Comparison of ENCODE assay signal across 11 cellular contexts in genomic region chr6:101083533-101084172, GRCh38.
A peak's percentile ranks its signal among the peaks of the same experiment; 100 is the strongest.
DNase-seq lines count a peak whose midpoint lies in the region; FAIRE-seq and TF ChIP-seq lines count a peak whose summit lies in the region.
"Had no signal": no experiment of that assay in that cellular context is flagged by ENCODE, and none has a peak within 500 bp of the region (broad histone marks: within the 10 kb centered on the region; RNA-seq: fewer than 3 reads in every experiment).

No MANE protein-coding gene starts in this region.

- no peaks in the 10 kb centered on the region for H3K79me2 ChIP-seq in GM23248 (ENCODE audit: insufficient read depth)
- no peaks in the 10 kb centered on the region for H3K79me2 ChIP-seq in neural progenitor cell (ENCODE audit: low read depth)

- H3K27me3 ChIP-seq in GM23248 (replicated peaks; ENCODE audit: insufficient read depth) (no peaks in the 10 kb centered on the region), neural progenitor cell (no peaks in the 10 kb centered on the region)

- no peaks in the 10 kb centered on the region for H3K9me3 Mint-ChIP-seq in neural progenitor cell
- no peaks in the 10 kb centered on the region for H3K9me3 Mint-ChIP-seq in activated T-helper 2 cell treated with anti-CD3 and anti-CD28 coated beads, Interferon-gamma antibody, Interleukin-2, Interleukin-4, amounts not matched to agents 10 μg/mL and 5 μg/mL and 100 μg/mL, durations not matched to agents 14 hours and 24 hours and 36 hours

- WGBS in GM23248 (ENCODE audit: low coverage in 1 of 2, low lambda C conversion rate in 2 of 2, missing lambda C conversion rate in 2 of 2), 2 experiments, result 5 to 9% methylated on average over 3 of the region's 3 CpGs

- H3K4me3 Mint-ChIP-seq in neural progenitor cell, result no peak overlapping the region
- H3K4me3 Mint-ChIP-seq in activated T-helper 2 cell treated with anti-CD3 and anti-CD28 coated beads, Interferon-gamma antibody, Interleukin-2, Interleukin-4, amounts not matched to agents 10 μg/mL and 5 μg/mL and 100 μg/mL, durations not matched to agents 14 hours and 24 hours and 36 hours (ENCODE audit: low read depth), result no peak overlapping the region

- H3F3A ChIP-seq in GM23248 (ENCODE audit: insufficient read depth), result 0 out of 2 replicates have a peak, but pooled peaks cover 8% of the 10 kb centered on the region
- H3F3A ChIP-seq in neural progenitor cell (ENCODE audit: low read depth), result peaks cover 12% of the 10 kb centered on the region

- H4K20me1 ChIP-seq in GM23248 (ENCODE audit: insufficient read depth) (no peaks in the 10 kb centered on the region), neural progenitor cell (ENCODE audit: low read depth) (no peaks in the 10 kb centered on the region)

- H3K4me2 ChIP-seq in GM23248 (ENCODE audit: unreplicated experiment) (peak overlapping the region; percentile 5), neural progenitor cell (peak overlapping the region; percentile 22)

- no peak overlapping the region for H3K27ac Mint-ChIP-seq in neural progenitor cell
- H3K27ac Mint-ChIP-seq in activated T-helper 2 cell treated with anti-CD3 and anti-CD28 coated beads, Interferon-gamma antibody, Interleukin-2, Interleukin-4, amounts not matched to agents 10 μg/mL and 5 μg/mL and 100 μg/mL, durations not matched to agents 14 hours and 24 hours and 36 hours, result no peak overlapping the region

- H3K4me3 ChIP-seq in GM23248, result no peak overlapping the region
- no peak overlapping the region for H3K4me3 ChIP-seq in neural progenitor cell

- H3K9ac ChIP-seq in GM23248 (no peak overlapping the region), neural progenitor cell (no peak overlapping the region)

- no peak overlapping the region for H2AFZ ChIP-seq in GM23248
- H2AFZ ChIP-seq in neural progenitor cell (replicated peaks), result peak overlapping the region; percentile 84

- in situ Hi-C loops in GM23248 (cut with MboI), result no loop called here

- no peaks in the 10 kb centered on the region; the same call in 1 of the 2 replicates for H3K9me2 ChIP-seq in GM23248 (ENCODE audit: insufficient read depth)

- H3K27me3 Mint-ChIP-seq in neural progenitor cell (ENCODE audit: insufficient read depth, low read depth), result no peaks in the 10 kb centered on the region
- H3K27me3 Mint-ChIP-seq in activated T-helper 2 cell treated with anti-CD3 and anti-CD28 coated beads, Interferon-gamma antibody, Interleukin-2, Interleukin-4, amounts not matched to agents 10 μg/mL and 5 μg/mL and 100 μg/mL, durations not matched to agents 14 hours and 24 hours and 36 hours (ENCODE audit: low read depth), result no peaks in the 10 kb centered on the region

- H3K4me1 Mint-ChIP-seq in neural progenitor cell, result no peaks in the 10 kb centered on the region
- H3K4me1 Mint-ChIP-seq in activated T-helper 2 cell treated with anti-CD3 and anti-CD28 coated beads, Interferon-gamma antibody, Interleukin-2, Interleukin-4, amounts not matched to agents 10 μg/mL and 5 μg/mL and 100 μg/mL, durations not matched to agents 14 hours and 24 hours and 36 hours (ENCODE audit: low read depth), result no peaks in the 10 kb centered on the region

- intact Hi-C loops in activated T-helper 2 cell treated with anti-CD3 and anti-CD28 coated beads, Interferon-gamma antibody, Interleukin-2, Interleukin-4, amounts not matched to agents 10 μg/mL and 5 μg/mL and 100 μg/mL, durations not matched to agents 14 hours and 24 hours and 36 hours (cut with micrococcal nuclease), result no loop called here

- TF ChIP-seq CTCF in neural progenitor cell (IDR thresholded peaks at IDR 0.05), result no peak

- peak; percentile 35 for FAIRE-seq in endometrium (lab: Jason Lieb, UNC)

- H3K9me3 ChIP-seq in GM23248 (ENCODE audit: low read depth) (no peaks in the 10 kb centered on the region), neural progenitor cell (ENCODE audit: low read depth) (no peaks in the 10 kb centered on the region)

- DNase-seq in GM23248 (peak; percentile 80), NCI-H226 (peak; percentile 94), neural progenitor cell (ENCODE audit: low spot score) (peak; percentile 3), NCI-H446 treated with DMSO at 0.1 percent for 48 hours (lab: John Stamatoyannopoulos, UW) (no peak), SK-N-DZ (ENCODE audit: low spot score) (no peak)
- no peak for DNase-seq in activated T-helper 2 cell treated with anti-CD3 and anti-CD28 coated beads, Interferon-gamma antibody, Interleukin-2, Interleukin-4, amounts not matched to agents 10 μg/mL and 5 μg/mL and 100 μg/mL, durations not matched to agents 14 hours and 24 hours and 36 hours (ENCODE audit: low spot score)
- no peak for DNase-seq in activated CD4-positive, alpha-beta T cell treated with anti-CD3 and anti-CD28 coated beads, Interleukin-2, amount 50 U/mL, for 48 hours
- DNase-seq: activated CD8-positive, alpha-beta memory T cell treated with anti-CD3 and anti-CD28 coated beads, Interleukin-2, amount 50 U/mL, for 48 hours; Kasumi-1; NCI-H510A treated with DMSO at 0.1 percent for 48 hours had no signal

- H3K4me1 ChIP-seq in GM23248 (ENCODE audit: insufficient read depth) (peaks cover 17% of the 10 kb centered on the region), neural progenitor cell (peaks cover 37% of the 10 kb centered on the region)

- H3K36me3 Mint-ChIP-seq in neural progenitor cell, result no peaks in the 10 kb centered on the region
- H3K36me3 Mint-ChIP-seq in activated T-helper 2 cell treated with anti-CD3 and anti-CD28 coated beads, Interferon-gamma antibody, Interleukin-2, Interleukin-4, amounts not matched to agents 10 μg/mL and 5 μg/mL and 100 μg/mL, durations not matched to agents 14 hours and 24 hours and 36 hours (ENCODE audit: low read depth), result no peaks in the 10 kb centered on the region

- no peaks in the 10 kb centered on the region for H3K36me3 ChIP-seq in GM23248 (ENCODE audit: low read depth)
- no peaks in the 10 kb centered on the region for H3K36me3 ChIP-seq in neural progenitor cell

- H3K27ac ChIP-seq in GM23248 (peak overlapping the region; percentile 39), neural progenitor cell (peak overlapping the region; percentile 57)

Comparison
In these comparisons a context has a peak if more than half of its experiments do, and no peak if none do; other contexts are left out.
1. DNase-seq: peak in GM23248 (single experiment), NCI-H226 (single experiment) and neural progenitor cell (single experiment); none in NCI-H446 treated with DMSO at 0.1 percent for 48 hours (single experiment), activated T-helper 2 cell treated with anti-CD3 and anti-CD28 coated beads, Interferon-gamma antibody, Interleukin-2, Interleukin-4, amounts not matched to agents 10 μg/mL and 5 μg/mL and 100 μg/mL, durations not matched to agents 14 hours and 24 hours and 36 hours (single experiment), SK-N-DZ (single experiment) and activated CD4-positive, alpha-beta T cell treated with anti-CD3 and anti-CD28 coated beads, Interleukin-2, amount 50 U/mL, for 48 hours (0 of 2).